In the genomic region with DNA sequence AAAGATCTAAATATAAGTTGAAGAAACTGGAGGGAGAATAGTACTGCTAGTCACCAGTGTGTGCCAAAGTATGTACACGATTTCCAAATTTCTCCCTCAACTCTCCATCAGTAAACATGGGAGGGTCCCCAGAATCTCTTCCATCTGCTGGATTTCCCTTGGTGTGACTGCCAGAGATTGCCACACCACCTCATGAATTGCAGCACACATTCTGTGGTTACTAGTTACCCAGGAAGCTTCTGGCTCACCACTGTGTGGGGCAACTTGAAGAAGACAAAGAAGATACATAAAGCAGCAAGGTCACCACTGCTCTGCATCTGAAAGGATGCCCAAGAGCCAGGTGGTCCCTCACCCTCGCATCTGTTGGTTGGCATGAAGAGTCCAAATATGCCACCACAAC, we compare ENCODE assay signal across 17 cellular contexts.
DNase-seq lines count a peak whose midpoint lies in the region; ATAC-seq and TF ChIP-seq lines count a peak whose summit lies in the region.
"Had no signal": no experiment of that assay in that cellular context is flagged by ENCODE, and none has a peak within 500 bp of the region (broad histone marks: within the 10 kb centered on the region; RNA-seq: fewer than 3 reads in every experiment).

No MANE protein-coding gene starts in this region.

- ATAC-seq in IMR-90 (ENCODE audit: low read depth) (no peak), WTC11 (peak; percentile 28; the same call in 1 of the 2 replicates), GM21723 (IDR thresholded peaks at IDR 0.05; ENCODE audit: unreplicated experiment) (no peak)
- ATAC-seq: K562, Panc1, Right ventricle myocardium inferior, SK-N-SH treated with all-trans-retinoic acid at 6 μM for 48 hours had no signal

- dilution Hi-C loops in IMR-90 (cut with HindIII; ENCODE audit: low sequenced_read_pairs, unreplicated experiment) = no loop called here

- H3K4ac ChIP-seq in IMR-90 (ENCODE audit: low read depth, low read length) = no peak overlapping the region

- H3K9me3 ChIP-seq in IMR-90 (ENCODE audit: control insufficient read depth, insufficient read depth, low read length) = no peaks in the 10 kb centered on the region

- H2AK9ac ChIP-seq in IMR-90 (replicated peaks; ENCODE audit: low read depth, low read length, poor library complexity) = no peak overlapping the region

- peaks cover 17% of the 10 kb centered on the region for H3K4me1 Mint-ChIP-seq in WTC11

- intact Hi-C loops in IMR-90 (cut with micrococcal nuclease) = no loop called here

- no peak overlapping the region for H3K14ac ChIP-seq in IMR-90 (replicated peaks; ENCODE audit: low read depth, low read length)

- H3K18ac ChIP-seq in IMR-90 (ENCODE audit: low read depth, low read length) = no peak overlapping the region

- no peak overlapping the region for H3K4me2 ChIP-seq in IMR-90 (ENCODE audit: low read depth, low read length)

- H3K9me3 Mint-ChIP-seq in WTC11 = no peaks in the 10 kb centered on the region

- DNase-seq in AG10803 (ENCODE audit: low read depth) (peak; percentile 36), IMR-90 (peak; percentile 7), WTC11 (ENCODE audit: low spot score) (no peak), fibroblast of villous mesenchyme (ENCODE audit: low read depth) (peak; percentile 72), NCI-H748 treated with DMSO at 0.1 percent for 48 hours (lab: John Stamatoyannopoulos, UW) (no peak), KG1 (lab: John Stamatoyannopoulos, UW) (no peak), KBM-7 (no peak)
- DNase-seq: Calu3; CD4-positive, alpha-beta T cell; MV-4-11; NCI-H446; NCI-H82 had no signal

- TF ChIP-seq RAD21 in IMR-90 (IDR thresholded peaks at IDR 0.05; ENCODE audit: low read length) = no peak

- H3K4me1 ChIP-seq in IMR-90 (ENCODE audit: control insufficient read depth, insufficient read depth, low read length) = no peaks in the 10 kb centered on the region

- H2AK5ac ChIP-seq in IMR-90 (ENCODE audit: low read depth, low read length) = no peak overlapping the region

- H4K91ac ChIP-seq in IMR-90 (ENCODE audit: insufficient read depth, low read depth, low read length) = no peak overlapping the region

- no peaks in the 10 kb centered on the region for H3K27me3 ChIP-seq in IMR-90 (ENCODE audit: control insufficient read depth, insufficient read depth, low read length)

- no peak overlapping the region for H2AFZ ChIP-seq in IMR-90 (replicated peaks; ENCODE audit: low read length, poor library complexity)

- TF ChIP-seq CTCF in AG10803 (conservative IDR thresholded peaks at IDR 0.05; ENCODE audit: low read length) (no peak), IMR-90 (conservative IDR thresholded peaks at IDR 0.05; ENCODE audit: low read depth, low read length) (no peak), WTC11 (IDR thresholded peaks at IDR 0.05) (no peak), fibroblast of villous mesenchyme (IDR thresholded peaks at IDR 0.05; ENCODE audit: insufficient read depth, low read depth, low read length) (no peak)

- no peak for TF ChIP-seq POLR2A in IMR-90 (IDR thresholded peaks at IDR 0.05; ENCODE audit: low read depth, low read length)

- H3K56ac ChIP-seq in IMR-90 (ENCODE audit: extremely low read depth, insufficient read depth, low read length) = no peak overlapping the region

- H4K8ac ChIP-seq in IMR-90 (ENCODE audit: low read depth in 2 of 2, low read length in 2 of 2) = no peak overlapping the region

- H3K36me3 Mint-ChIP-seq in WTC11 = no peaks in the 10 kb centered on the region

- no peak overlapping the region for H3K27ac ChIP-seq in IMR-90 (ENCODE audit: insufficient read depth, low read length)

- H2BK120ac ChIP-seq in IMR-90 (ENCODE audit: low read depth, low read length) = no peak overlapping the region

- H3K4me3 Mint-ChIP-seq in WTC11 = no peak overlapping the region
- H3K4me3 Mint-ChIP-seq: CD4-positive, alpha-beta T cell had no signal

- CTCF ChIA-PET in IMR-90 (lab: Yijun Ruan, JAX) = no interaction called here
- CTCF ChIA-PET in WTC11 (lab: Charles Lee) = no interaction called here

- no peak overlapping the region for H2BK15ac ChIP-seq in IMR-90 (ENCODE audit: low read depth, low read length)

- H3K23ac ChIP-seq in IMR-90 (ENCODE audit: low read depth, low read length) = no peak overlapping the region

- H3K4me3 ChIP-seq in AG10803 (ENCODE audit: low read length) = no peak overlapping the region
- no peak overlapping the region for H3K4me3 ChIP-seq in IMR-90 (ENCODE audit: insufficient read depth, low read depth, low read length)
- no peak overlapping the region for H3K4me3 ChIP-seq in fibroblast of villous mesenchyme (ENCODE audit: low read depth, low read length)
- H3K4me3 ChIP-seq: K562 had no signal

- H3K9ac ChIP-seq in IMR-90 (ENCODE audit: low read depth, low read length) = no peak overlapping the region

- H3K9me1 ChIP-seq in IMR-90 (ENCODE audit: insufficient read depth, low read length) = no peaks in the 10 kb centered on the region

- no peak overlapping the region for H2BK20ac ChIP-seq in IMR-90 (ENCODE audit: low read depth, low read length)

- no peaks in the 10 kb centered on the region for H3K27me3 Mint-ChIP-seq in WTC11 (ENCODE audit: low read depth)
- H3K27me3 Mint-ChIP-seq: CD4-positive, alpha-beta T cell had no signal

- POLR2A ChIA-PET in IMR-90 (lab: Charles Lee; ENCODE audit: unreplicated experiment) = no interaction called here
- POLR2A ChIA-PET in WTC11 (lab: Charles Lee) = no interaction called here

- no peaks in the 10 kb centered on the region for H3K79me1 ChIP-seq in IMR-90 (ENCODE audit: low read depth in 1 of 2, low read length in 2 of 2)

- no peaks in the 10 kb centered on the region for H3K36me3 ChIP-seq in IMR-90 (ENCODE audit: control insufficient read depth, insufficient read depth, low read length)

- H3K27ac Mint-ChIP-seq in WTC11 = no peak overlapping the region
- H3K27ac Mint-ChIP-seq: CD4-positive, alpha-beta T cell had no signal

- no peak overlapping the region for H2BK5ac ChIP-seq in IMR-90 (ENCODE audit: low read depth, low read length, poor library complexity, severe bottlenecking)

- H4K5ac ChIP-seq in IMR-90 (ENCODE audit: low read depth, low read length) = no peak overlapping the region

- H4K20me1 ChIP-seq in IMR-90 (ENCODE audit: insufficient read depth, low read length) = no peaks in the 10 kb centered on the region

- no TSS peak for BruUV-seq in IMR-90 (replicated peaks; lab: Mats Ljungman, UMichigan)

- no CpG with 5 or more reads among the region's 2 CpGs for WGBS in IMR-90 (ENCODE audit: extremely low coverage in 2 of 2, insufficient read length in 1 of 2), 2 experiments

- in situ Hi-C loops in IMR-90 (cut with MboI; ENCODE audit: low sequenced_read_pairs) = no loop called here
- in situ Hi-C loops in KBM-7 (cut with MboI; ENCODE audit: low pct_unique_long_range_greater_than_20kb, low sequenced_read_pairs) = no loop called here

TF ChIP-seq in IMR-90, 13 proteins besides CTCF, POLR2A, EP300 and RAD21:
- TF ChIP-seq CEBPB (IDR thresholded peaks at IDR 0.05; ENCODE audit: low read depth, low read length) (peak; percentile 50), MAFK (IDR thresholded peaks at IDR 0.05; ENCODE audit: low read depth, low read length) (no peak)

TF ChIP-seq in WTC11, 78 proteins besides CTCF, POLR2A, EP300 and RAD21:
- TF ChIP-seq ZNF423 (CRISPR knock-in tag; IDR thresholded peaks at IDR 0.05) (no peak), ZNF219 (CRISPR knock-in tag; IDR thresholded peaks at IDR 0.05; ENCODE audit: borderline replicate concordance) (no peak), ZBTB21 (CRISPR knock-in tag; IDR thresholded peaks at IDR 0.05; ENCODE audit: borderline replicate concordance) (no peak)
- TF ChIP-seq, protein P1, sequence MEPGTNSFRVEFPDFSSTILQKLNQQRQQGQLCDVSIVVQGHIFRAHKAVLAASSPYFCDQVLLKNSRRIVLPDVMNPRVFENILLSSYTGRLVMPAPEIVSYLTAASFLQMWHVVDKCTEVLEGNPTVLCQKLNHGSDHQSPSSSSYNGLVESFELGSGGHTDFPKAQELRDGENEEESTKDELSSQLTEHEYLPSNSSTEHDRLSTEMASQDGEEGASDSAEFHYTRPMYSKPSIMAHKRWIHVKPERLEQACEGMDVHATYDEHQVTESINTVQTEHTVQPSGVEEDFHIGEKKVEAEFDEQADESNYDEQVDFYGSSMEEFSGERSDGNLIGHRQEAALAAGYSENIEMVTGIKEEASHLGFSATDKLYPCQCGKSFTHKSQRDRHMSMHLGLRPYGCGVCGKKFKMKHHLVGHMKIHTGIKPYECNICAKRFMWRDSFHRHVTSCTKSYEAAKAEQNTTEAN (CRISPR knock-in tag; IDR thresholded peaks at IDR 0.05) = no peak

Comparison
In these comparisons a context has a peak if more than half of its experiments do, and no peak if none do; other contexts are left out.
1. DNase-seq: peak in AG10803 (single experiment), IMR-90 (single experiment) and fibroblast of villous mesenchyme (single experiment); none in WTC11 (single experiment), NCI-H748 treated with DMSO at 0.1 percent for 48 hours (single experiment), KG1 (single experiment) and KBM-7 (single experiment).